ENCODE assay signal across 8 cellular contexts in genomic region chr10:73413528-73414229, GRCh38. TPM values are rescaled to one million over a fixed set of nuclear protein-coding genes. Genes with fewer than 3 reads are reported as not detected.
DNase-seq lines count a peak whose midpoint lies in the region; ATAC-seq, FAIRE-seq and TF ChIP-seq lines count a peak whose summit lies in the region.

ANXA7 (minus strand) TSS chr10:73414058; CDS start chr10:73400856, 13,202 bp downstream.

- under 1% methylated on average over 42 of the region's 62 CpGs for WGBS in HepG2 (ENCODE audit: low lambda C conversion rate)

- H2AFZ ChIP-seq in HepG2 (ENCODE audit: low read length) = peak within 1 kb of the TSS; percentile 67

- FAIRE-seq in HepG2 (lab: Jason Lieb, UNC) = no peak

- no peak for TF ChIP-seq RAD21 in HepG2 (CRISPR knock-in tag; IDR thresholded peaks at IDR 0.05)

- in situ Hi-C loops in HepG2 (cut with HindIII; ENCODE audit: extremely low pct_ligation_motif_present, low pct_unique_long_range_greater_than_20kb) = no loop called here

- H3K27me3 Mint-ChIP-seq in dendritic cell treated with granulocyte-macrophage colony-stimulating factor and Interleukin-4, amounts not matched to agents 40 ng/mL and 50 ng/mL, for 4 days = peaks cover 16% of the 10 kb centered on the region

- DNase-seq in CD1c-positive myeloid dendritic cell (ENCODE audit: extremely low spot score) (peak; percentile 96), NCI-H748 treated with DMSO at 0.1 percent for 48 hours (lab: John Stamatoyannopoulos, UW) (peak; percentile 61), HepG2 (ENCODE audit: low spot score) (peak; percentile 81)
- peak; percentile 88 to 90 for DNase-seq in activated CD4-positive, alpha-beta T cell treated with anti-CD3 and anti-CD28 coated beads, Interleukin-2, amount 50 U/mL, for 24 hours (ENCODE audit: low read depth in 1 of 2, low spot score in 1 of 2)
- DNase-seq in stimulated activated CD4-positive, alpha-beta T cell treated with anti-CD3 and anti-CD28 coated beads, Interleukin-2, amount 100 ng/mL, for 48 hours = peak; percentile 90 to 95

- no peaks in the 10 kb centered on the region for H3K36me3 ChIP-seq in HepG2 (replicated peaks in 1 of 2; ENCODE audit: control insufficient read depth in 1 of 2, insufficient read depth in 2 of 2, low read length in 2 of 2)

- peak within 1 kb of the TSS; percentile 95 for H3K4me3 Mint-ChIP-seq in dendritic cell treated with granulocyte-macrophage colony-stimulating factor and Interleukin-4, amounts not matched to agents 40 ng/mL and 50 ng/mL, for 4 days

- peak within 1 kb of the TSS; percentile 98 for H3K9ac ChIP-seq in HepG2 (ENCODE audit: insufficient read depth, low read depth, low read length)

- H3K27ac ChIP-seq in HepG2 (ENCODE audit: extremely low read length, insufficient read depth, low read length) = peak within 1 kb of the TSS; percentile 99

- TF ChIP-seq EP300 in HepG2 (IDR thresholded peaks at IDR 0.05; ENCODE audit: low read depth in 2 of 2, low read length in 2 of 2) (no peak), HepG2 (CRISPR knock-in tag; IDR thresholded peaks at IDR 0.05; ENCODE audit: borderline replicate concordance) (no peak; the same call in 1 of the 2 replicates)

- peaks cover 42% of the 10 kb centered on the region for H3K79me2 ChIP-seq in HepG2 (ENCODE audit: insufficient read depth, low read length)

- H3K4me1 ChIP-seq in HepG2 (ENCODE audit: insufficient read depth, low read length) = peaks cover 65% of the 10 kb centered on the region

- H3K36me3 Mint-ChIP-seq in dendritic cell treated with granulocyte-macrophage colony-stimulating factor and Interleukin-4, amounts not matched to agents 40 ng/mL and 50 ng/mL, for 4 days (ENCODE audit: low read depth) = peaks cover 34% of the 10 kb centered on the region

- peak within 1 kb of the TSS; percentile 64 to 100 (median 89) for H3K4me3 ChIP-seq in HepG2 (replicated peaks in 1 of 3; ENCODE audit: insufficient read depth in 1 of 3, low read depth in 2 of 3, low read length in 3 of 3)

- intact Hi-C loops in dendritic cell treated with granulocyte-macrophage colony-stimulating factor and Interleukin-4, amounts not matched to agents 40 ng/mL and 50 ng/mL, for 4 days (cut with micrococcal nuclease) = loop anchor here (1.0 to 2.0 kb wide), 2 partner anchors 161 to 167 kb away; partner anchors contain the start of genes DNAJC9 and MRPS16
- intact Hi-C loops in HepG2 (cut with micrococcal nuclease; ENCODE audit: unreplicated experiment) = loop anchor here (2.0 to 5.0 kb wide), 3 partner anchors 83 to 229 kb away; partner anchors contain the start of genes MYOZ1 and PPP3CB

- ATAC-seq in GM19328 (IDR thresholded peaks at IDR 0.05; ENCODE audit: unreplicated experiment) (peak; percentile 85), HG03469 (IDR thresholded peaks at IDR 0.05; ENCODE audit: unreplicated experiment) (peak; percentile 73), HepG2 (peak; percentile 95)

- H3K27me3 ChIP-seq in HepG2 (ENCODE audit: control insufficient read depth in 1 of 2, insufficient read depth in 2 of 2, low read length in 2 of 2) = no peaks in the 10 kb centered on the region; a peak in 1 of 5 replicates

- peak; percentile 51 for TF ChIP-seq CTCF in HepG2 (CRISPR knock-in tag; IDR thresholded peaks at IDR 0.05)

- POLR2A ChIA-PET in HepG2 (lab: Yijun Ruan, JAX) = interaction anchor here (1.0 to 2.1 kb wide), 8 partner anchors 10 to 427 kb away, joined by 3 to 13 read pairs (median 6); partner anchors contain the start of genes CFAP70, DNAJC9, MRPS16 and PPP3CB

- H3K27ac Mint-ChIP-seq in dendritic cell treated with granulocyte-macrophage colony-stimulating factor and Interleukin-4, amounts not matched to agents 40 ng/mL and 50 ng/mL, for 4 days = peak within 1 kb of the TSS; percentile 95

- CTCF ChIA-PET in HepG2 (lab: Yijun Ruan, JAX; ENCODE audit: low intra/inter-chr PET ratio, low total read pairs) = no interaction called here

- no peaks in the 10 kb centered on the region for H3K9me3 ChIP-seq in HepG2 (ENCODE audit: low read length)

- peak; percentile 61 to 83 for TF ChIP-seq POLR2A in HepG2 (IDR thresholded peaks at IDR 0.05; ENCODE audit: insufficient read depth in 1 of 2, low read depth in 2 of 2, low read length in 2 of 2)

- H4K20me1 ChIP-seq in HepG2 (ENCODE audit: insufficient read depth, low read length) = peaks cover 11% of the 10 kb centered on the region; the same call in 1 of the 2 replicates

- no peaks in the 10 kb centered on the region for H3K9me3 Mint-ChIP-seq in dendritic cell treated with granulocyte-macrophage colony-stimulating factor and Interleukin-4, amounts not matched to agents 40 ng/mL and 50 ng/mL, for 4 days

- peaks cover 31% of the 10 kb centered on the region for H3K4me1 Mint-ChIP-seq in dendritic cell treated with granulocyte-macrophage colony-stimulating factor and Interleukin-4, amounts not matched to agents 40 ng/mL and 50 ng/mL, for 4 days (ENCODE audit: low read depth)

- BruUV-seq in HepG2 (replicated peaks; lab: Mats Ljungman, UMichigan) = TSS peak; percentile 81

- peak within 1 kb of the TSS; percentile 79 for H3K4me2 ChIP-seq in HepG2 (ENCODE audit: low read depth, low read length)

TF ChIP-seq in HepG2, 621 proteins besides CTCF, POLR2A, EP300 and RAD21 (continues in another document):
- peak; percentile 76 for TF ChIP-seq HOXA3 (CRISPR knock-in tag; IDR thresholded peaks at IDR 0.05)
- TF ChIP-seq ZHX1 (CRISPR knock-in tag; IDR thresholded peaks at IDR 0.05; ENCODE audit: low read depth) = no peak
- peak; percentile 70; the same call in 1 of the 2 replicates for TF ChIP-seq ZNF605 (CRISPR knock-in tag; IDR thresholded peaks at IDR 0.05)
- TF ChIP-seq ZNF792 (CRISPR knock-in tag; IDR thresholded peaks at IDR 0.05) = peak; percentile 41; the same call in 1 of the 2 replicates

RNA-seq across cellular contexts. Expression of gene ANXA7, which starts in this region (rescaled TPM):
- 89.0 and 139 TPM in 2 replicates for total RNA-seq in HepG2 (2016; rRNA removed; fragmentation: Illumina TruSeq; extraction: Trizol)
- 10.5 and 13.7 TPM in 2 replicates for total RNA-seq in HepG2 (2016; cell fraction: cytosol; rRNA removed; fragmentation: Illumina TruSeq; extraction: Trizol; ENCODE audit: low read depth)
- total RNA-seq in HepG2 (2016; cell fraction: insoluble cytoplasmic fraction; rRNA removed; fragmentation: Illumina TruSeq; extraction: Trizol) = 94.2 and 145 TPM in 2 replicates
- 21.5 and 22.7 TPM in 2 replicates for total RNA-seq in HepG2 (2016; cell fraction: membrane; rRNA removed; fragmentation: Illumina TruSeq; extraction: Trizol)
- total RNA-seq in HepG2 (2016; cell fraction: nucleus; rRNA removed; fragmentation: Illumina TruSeq; extraction: Trizol) = 39.7 and 46.6 TPM in 2 replicates
- 54.8 and 59.4 TPM in 2 replicates for polyA plus RNA-seq in HepG2 (2011; rRNA removed)
- polyA plus RNA-seq in HepG2 (2011; cell fraction: cytosol; rRNA removed) = 38.7 and 48.7 TPM in 2 replicates
- polyA plus RNA-seq in HepG2 (2011; cell fraction: nucleus; rRNA removed) = 28.0 and 34.8 TPM in 2 replicates
- 48.1 and 51.9 TPM in 2 replicates for polyA plus RNA-seq in HepG2 (2012)
- polyA plus RNA-seq in HepG2 (2016; cell fraction: cytosol; fragmentation: Illumina TruSeq; extraction: Trizol; ENCODE audit: low read depth) = 7.4 and 8.4 TPM in 2 replicates
- 157 and 162 TPM in 2 replicates for polyA plus RNA-seq in HepG2 (2016; cell fraction: insoluble cytoplasmic fraction; fragmentation: Illumina TruSeq; extraction: Trizol; ENCODE audit: low read depth)
- 13.1 and 14.0 TPM in 2 replicates for polyA plus RNA-seq in HepG2 (2016; cell fraction: membrane; fragmentation: Illumina TruSeq; extraction: Trizol; ENCODE audit: low read depth)
- 64.1 and 68.1 TPM in 2 replicates for polyA plus RNA-seq in HepG2 (2016; cell fraction: nucleus; fragmentation: Illumina TruSeq; extraction: Trizol; ENCODE audit: insufficient read depth, low read depth)
- polyA minus RNA-seq in HepG2 (2011; rRNA and poly(A)+ RNA removed; ENCODE audit: low replicate concordance) = 99.7 and 122 TPM in 2 replicates
- 42.4 and 48.0 TPM in 2 replicates for polyA minus RNA-seq in HepG2 (2011; cell fraction: cytosol; rRNA and poly(A)+ RNA removed)
- polyA minus RNA-seq in HepG2 (2011; cell fraction: nucleus; rRNA and poly(A)+ RNA removed) = 29.0 and 39.9 TPM in 2 replicates

Comparison
In these comparisons a context has a peak if more than half of its experiments do, and no peak if none do; other contexts are left out.
1. Peak in every context shown above with its lines: DNase-seq, ATAC-seq, H3K4me3 ChIP-seq and H3K27ac ChIP-seq.